8 cellular contexts compared by ENCODE assay signal in genomic region chr22:35352214-35353111, GRCh38. TPM values are rescaled to one million over a fixed set of nuclear protein-coding genes. Genes with fewer than 3 reads are reported as not detected.
A peak's percentile ranks its signal among the peaks of the same experiment; 100 is the strongest.
DNase-seq lines count a peak whose midpoint lies in the region; ATAC-seq and TF ChIP-seq lines count a peak whose summit lies in the region.

No MANE protein-coding gene starts in this region.

- no peaks in the 10 kb centered on the region for H3K27me3 Mint-ChIP-seq in CD4-positive, CD25-positive, alpha-beta regulatory T cell
- H3K27me3 Mint-ChIP-seq in T-helper 1 cell treated with Interleukin-12 subunit alpha and Interleukin-12 subunit beta and Interleukin-4 antibody, amounts not matched to agents 30 μg/mL and 1 μg/mL, for 36 hours (ENCODE audit: low read depth), result peaks cover 4% of the 10 kb centered on the region
- peaks cover 47% of the 10 kb centered on the region for H3K27me3 Mint-ChIP-seq in stimulated activated naive CD8-positive, alpha-beta T cell treated with anti-CD3 and anti-CD28 coated beads, Interleukin-15, amount 100 ng/mL, for 72 hours

- ATAC-seq in CD4-positive, CD25-positive, alpha-beta regulatory T cell (ENCODE audit: low read depth in 2 of 2), result peak; percentile 41 to 45
- ATAC-seq in stimulated activated naive CD8-positive, alpha-beta T cell treated with anti-CD3 and anti-CD28 coated beads, Interleukin-15, amount 100 ng/mL, for 72 hours, result peak; percentile 75
- no peak for ATAC-seq in GM19328 (IDR thresholded peaks at IDR 0.05; ENCODE audit: unreplicated experiment)

- no peak overlapping the region for H4K5ac ChIP-seq in mesendoderm (ENCODE audit: low read length)

- H2BK5ac ChIP-seq in mesendoderm (ENCODE audit: low read length), result no peak overlapping the region

- no peak overlapping the region for H2BK15ac ChIP-seq in mesendoderm (replicated peaks; ENCODE audit: low read depth)

- H3K4me3 ChIP-seq in CD4-positive, CD25-positive, alpha-beta regulatory T cell (ENCODE audit: low read depth, low read length), result no peak overlapping the region
- H3K4me3 ChIP-seq in HEK293 (ENCODE audit: low read depth, low read length), result no peak overlapping the region
- H3K4me3 ChIP-seq in mesendoderm (ENCODE audit: low read length), result no peak overlapping the region

- no peak overlapping the region for H3K9ac ChIP-seq in mesendoderm (ENCODE audit: low read length)

- no peak overlapping the region for H3K56ac ChIP-seq in mesendoderm (ENCODE audit: low read length)

- H3K4me3 Mint-ChIP-seq in CD4-positive, CD25-positive, alpha-beta regulatory T cell, result peak overlapping the region; percentile 70 to 90 (median 84)
- no peak overlapping the region for H3K4me3 Mint-ChIP-seq in T-helper 1 cell treated with Interleukin-12 subunit alpha and Interleukin-12 subunit beta and Interleukin-4 antibody, amounts not matched to agents 30 μg/mL and 1 μg/mL, for 36 hours
- peak overlapping the region; percentile 69 to 87 for H3K4me3 Mint-ChIP-seq in stimulated activated naive CD8-positive, alpha-beta T cell treated with anti-CD3 and anti-CD28 coated beads, Interleukin-15, amount 100 ng/mL, for 72 hours

- no peaks in the 10 kb centered on the region for H3K79me2 ChIP-seq in mesendoderm (ENCODE audit: control insufficient read depth, insufficient read depth, low read length)

- H3K27ac Mint-ChIP-seq in CD4-positive, CD25-positive, alpha-beta regulatory T cell, result peak overlapping the region; percentile 84 to 86 (median 85)
- peak overlapping the region; percentile 59 for H3K27ac Mint-ChIP-seq in T-helper 1 cell treated with Interleukin-12 subunit alpha and Interleukin-12 subunit beta and Interleukin-4 antibody, amounts not matched to agents 30 μg/mL and 1 μg/mL, for 36 hours
- peak overlapping the region in 1 of 2 donors; percentile 88 for H3K27ac Mint-ChIP-seq in stimulated activated naive CD8-positive, alpha-beta T cell treated with anti-CD3 and anti-CD28 coated beads, Interleukin-15, amount 100 ng/mL, for 72 hours

- no peaks in the 10 kb centered on the region for H3K9me3 Mint-ChIP-seq in CD4-positive, CD25-positive, alpha-beta regulatory T cell
- no peaks in the 10 kb centered on the region for H3K9me3 Mint-ChIP-seq in T-helper 1 cell treated with Interleukin-12 subunit alpha and Interleukin-12 subunit beta and Interleukin-4 antibody, amounts not matched to agents 30 μg/mL and 1 μg/mL, for 36 hours
- no peaks in the 10 kb centered on the region for H3K9me3 Mint-ChIP-seq in stimulated activated naive CD8-positive, alpha-beta T cell treated with anti-CD3 and anti-CD28 coated beads, Interleukin-15, amount 100 ng/mL, for 72 hours

- POLR2A ChIA-PET in HEK293 (lab: Yijun Ruan, JAX), result interaction anchor here (1.9 kb wide), 1 partner anchor 28 kb away, joined by 5 read pairs; the partner anchor contains the start of gene HMOX1

- no peaks in the 10 kb centered on the region for H3K27me3 ChIP-seq in CD4-positive, CD25-positive, alpha-beta regulatory T cell (ENCODE audit: control insufficient read depth, insufficient read depth, low read length)
- H3K27me3 ChIP-seq in mesendoderm (ENCODE audit: insufficient read depth, low read length, poor library complexity), result no peaks in the 10 kb centered on the region

- no peak overlapping the region for H3K4me2 ChIP-seq in mesendoderm (ENCODE audit: low read length)

- peak in 2 of 3 donors; percentile 28 to 79 for DNase-seq in CD4-positive, CD25-positive, alpha-beta regulatory T cell
- DNase-seq in cerebellar cortex (ENCODE audit: low spot score) (peak; percentile 33), mesendoderm (peak; percentile 68), occipital lobe (lab: John Stamatoyannopoulos, UW) (no peak)
- DNase-seq in stimulated activated naive CD8-positive, alpha-beta T cell treated with anti-CD3 and anti-CD28 coated beads, Interleukin-15, amount 100 ng/mL, for 72 hours, result peak; percentile 52 to 61

- peaks cover 24% of the 10 kb centered on the region for H3K4me1 ChIP-seq in CD4-positive, CD25-positive, alpha-beta regulatory T cell (ENCODE audit: control insufficient read depth, insufficient read depth, low read length, poor library complexity, severe bottlenecking)
- no peaks in the 10 kb centered on the region for H3K4me1 ChIP-seq in HEK293 (ENCODE audit: control insufficient read depth, insufficient read depth, low read length)
- no peaks in the 10 kb centered on the region for H3K4me1 ChIP-seq in mesendoderm (ENCODE audit: control insufficient read depth, low read depth, low read length)

- no peak overlapping the region for H2BK120ac ChIP-seq in mesendoderm (ENCODE audit: low read depth, low read length)

- no peaks in the 10 kb centered on the region for H3K36me3 ChIP-seq in CD4-positive, CD25-positive, alpha-beta regulatory T cell (ENCODE audit: control insufficient read depth, insufficient read depth, low read length)
- H3K36me3 ChIP-seq in HEK293 (ENCODE audit: control insufficient read depth in 2 of 2, insufficient read depth in 1 of 2, low read length in 2 of 2), result peaks cover 0 to 7% of the 10 kb centered on the region in 2 experiments; a peak in 1 of 3 replicates
- H3K36me3 ChIP-seq in mesendoderm (ENCODE audit: control insufficient read depth, insufficient read depth, low read length), result no peaks in the 10 kb centered on the region

- no peak overlapping the region for H3K18ac ChIP-seq in mesendoderm (ENCODE audit: low read length)

- H3K27ac ChIP-seq in CD4-positive, CD25-positive, alpha-beta regulatory T cell (ENCODE audit: insufficient read depth, low read length, poor library complexity, severe bottlenecking), result peak overlapping the region; percentile 51
- H3K27ac ChIP-seq in HEK293 (ENCODE audit: extremely low read depth, low read depth, low read length) (no peak overlapping the region), mesendoderm (ENCODE audit: low read depth, low read length) (no peak overlapping the region)

- CTCF ChIA-PET in HEK293 (lab: Yijun Ruan, JAX), result interaction anchor here (0.7 to 2.7 kb wide), 5 partner anchors 49 to 1116 kb away, joined by 3 to 33 read pairs (median 5); no protein-coding TSS in a partner anchor

- no peak overlapping the region for H4K8ac ChIP-seq in mesendoderm (ENCODE audit: low read depth, low read length)

- no peak overlapping the region for H3K23ac ChIP-seq in mesendoderm (ENCODE audit: low read length)

- peak; percentile 53 for TF ChIP-seq CTCF in HEK293 (tag by site-specific recombination; IDR thresholded peaks at IDR 0.05)

- no peaks in the 10 kb centered on the region for H3K36me3 Mint-ChIP-seq in CD4-positive, CD25-positive, alpha-beta regulatory T cell
- H3K36me3 Mint-ChIP-seq in T-helper 1 cell treated with Interleukin-12 subunit alpha and Interleukin-12 subunit beta and Interleukin-4 antibody, amounts not matched to agents 30 μg/mL and 1 μg/mL, for 36 hours (ENCODE audit: low read depth), result no peaks in the 10 kb centered on the region

- H3K79me1 ChIP-seq in mesendoderm (ENCODE audit: low read length), result no peaks in the 10 kb centered on the region

- no peaks in the 10 kb centered on the region for H3K9me3 ChIP-seq in CD4-positive, CD25-positive, alpha-beta regulatory T cell (ENCODE audit: control insufficient read depth in 2 of 2, low read length in 2 of 2)
- H3K9me3 ChIP-seq in HEK293 (ENCODE audit: control insufficient read depth, insufficient read depth, low read depth, low read length), result no peaks in the 10 kb centered on the region

- no peak overlapping the region for H3K4ac ChIP-seq in mesendoderm (ENCODE audit: low read depth, low read length)

- no CpG with 5 or more reads among the region's 19 CpGs for WGBS in mesendoderm (ENCODE audit: extremely low coverage, insufficient coverage, low lambda C conversion rate)

- peaks cover 8 to 33% (median 17%) of the 10 kb centered on the region in 4 donors for H3K4me1 Mint-ChIP-seq in CD4-positive, CD25-positive, alpha-beta regulatory T cell
- H3K4me1 Mint-ChIP-seq in T-helper 1 cell treated with Interleukin-12 subunit alpha and Interleukin-12 subunit beta and Interleukin-4 antibody, amounts not matched to agents 30 μg/mL and 1 μg/mL, for 36 hours (ENCODE audit: low read depth), result peaks cover 18% of the 10 kb centered on the region
- H3K4me1 Mint-ChIP-seq in stimulated activated naive CD8-positive, alpha-beta T cell treated with anti-CD3 and anti-CD28 coated beads, Interleukin-15, amount 100 ng/mL, for 72 hours, result peaks cover 34% of the 10 kb centered on the region

- H2AK5ac ChIP-seq in mesendoderm (ENCODE audit: low read length), result no peak overlapping the region

TF ChIP-seq in HEK293, 187 proteins besides CTCF, POLR2A, EP300 and RAD21:
- TF ChIP-seq GLI2 (tag by site-specific recombination; IDR thresholded peaks at IDR 0.05; ENCODE audit: borderline replicate concordance, low read depth) (no peak), ZEB2 (tag by site-specific recombination; IDR thresholded peaks at IDR 0.05) (0 out of 2 replicates have a peak, but pooled peaks have one; percentile 5)

RNA-seq across cellular contexts. Expression of gene HMOX1, which starts 28.4 kb away (rescaled TPM):
- not detected for total RNA-seq in CD4-positive, CD25-positive, alpha-beta regulatory T cell
- polyA plus RNA-seq in CD4-positive, CD25-positive, alpha-beta regulatory T cell, result 1 to 10 TPM in 3 of 4 donors, under 1 TPM in 1; 0.93 to 2.9 (median 1.7) TPM
- polyA plus RNA-seq in mesendoderm (2013, experiment 1 of 2), result 10.1 TPM
- 11.1 TPM for polyA plus RNA-seq in mesendoderm (2013, experiment 2 of 2)
- 1.9 TPM for total RNA-seq in occipital lobe

RNA-seq across cellular contexts. Expression of gene MCM5, which starts 47.5 kb away (rescaled TPM):
- total RNA-seq in CD4-positive, CD25-positive, alpha-beta regulatory T cell, result 59.7 TPM
- polyA plus RNA-seq in CD4-positive, CD25-positive, alpha-beta regulatory T cell, result 10 to 100 TPM; 40.6 to 50.9 (median 43.4) TPM
- 147 TPM for polyA plus RNA-seq in mesendoderm (2013, experiment 1 of 2)
- polyA plus RNA-seq in mesendoderm (2013, experiment 2 of 2), result 148 TPM
- total RNA-seq in occipital lobe, result 11.9 TPM

RNA-seq across cellular contexts. Expression of gene TOM1, which starts 52.8 kb away (rescaled TPM):
- 194 TPM for total RNA-seq in CD4-positive, CD25-positive, alpha-beta regulatory T cell
- polyA plus RNA-seq in CD4-positive, CD25-positive, alpha-beta regulatory T cell, result 10 to 100 TPM; 54.8 to 73.4 (median 64.9) TPM
- polyA plus RNA-seq in mesendoderm (2013, experiment 1 of 2), result 11.9 TPM
- polyA plus RNA-seq in mesendoderm (2013, experiment 2 of 2), result 11.1 TPM
- 7.2 TPM for total RNA-seq in occipital lobe

Comparison
In these comparisons a context has a peak if more than half of its experiments do, and no peak if none do; other contexts are left out.
1. RNA of gene TOM1, which starts 52.8 kb away (total RNA-seq): 194 TPM in CD4-positive, CD25-positive, alpha-beta regulatory T cell (single experiment); 7.2 TPM in occipital lobe (single experiment); every median in the first group is over 10 times any median in the second.